Comparison of ENCODE assay signal across 19 cellular contexts in genomic region chr1:29719253-29719652, GRCh38.
DNase-seq lines count a peak whose midpoint lies in the region; ATAC-seq and TF ChIP-seq lines count a peak whose summit lies in the region.
"Had no signal": no experiment of that assay in that cellular context is flagged by ENCODE, and none has a peak within 500 bp of the region (broad histone marks: within the 10 kb centered on the region; RNA-seq: fewer than 3 reads in every experiment).

No MANE protein-coding gene starts in this region.

- H2AK5ac ChIP-seq in IMR-90 (ENCODE audit: low read depth, low read length) = no peak overlapping the region

- no peak overlapping the region for H3K9ac ChIP-seq in IMR-90 (ENCODE audit: low read depth, low read length)

- H3K4me1 ChIP-seq in IMR-90 (ENCODE audit: control insufficient read depth, insufficient read depth, low read length) (no peaks in the 10 kb centered on the region), osteoblast (ENCODE audit: insufficient read depth, low read length) (peaks cover 4% of the 10 kb centered on the region)
- H3K4me1 ChIP-seq in CD8-positive, alpha-beta memory T cell (ENCODE audit: insufficient read depth, low read length) = no peaks in the 10 kb centered on the region
- H3K4me1 ChIP-seq: breast epithelium, uterus had no signal

- BruUV-seq in IMR-90 (replicated peaks; lab: Mats Ljungman, UMichigan) = no TSS peak

- CTCF ChIA-PET in IMR-90 (lab: Yijun Ruan, JAX) = no interaction called here
- CTCF ChIA-PET in CD8-positive, alpha-beta memory T cell (lab: Charles Lee) = no interaction called here

- POLR2A ChIA-PET in IMR-90 (lab: Charles Lee; ENCODE audit: unreplicated experiment) = no interaction called here
- POLR2A ChIA-PET in CD8-positive, alpha-beta memory T cell (lab: Charles Lee) = no interaction called here

- TF ChIP-seq CTCF in IMR-90 (conservative IDR thresholded peaks at IDR 0.05; ENCODE audit: low read depth, low read length) (no peak), astrocyte of the cerebellum (IDR thresholded peaks at IDR 0.05; ENCODE audit: low read depth, low read length, missing control alignments) (no peak), osteoblast (IDR thresholded peaks at IDR 0.05; ENCODE audit: extremely low read depth, low read depth, low read length) (no peak)

- no peak for ATAC-seq in IMR-90 (ENCODE audit: low read depth)
- ATAC-seq: Right ventricle myocardium inferior had no signal

- intact Hi-C loops in IMR-90 (cut with micrococcal nuclease) = no loop called here

- H3K23ac ChIP-seq in IMR-90 (ENCODE audit: low read depth, low read length) = no peak overlapping the region

- TF ChIP-seq POLR2A in IMR-90 (IDR thresholded peaks at IDR 0.05; ENCODE audit: low read depth, low read length) = no peak

- H3K56ac ChIP-seq in IMR-90 (ENCODE audit: extremely low read depth, insufficient read depth, low read length) = no peak overlapping the region

- no peak overlapping the region for H3K4me3 Mint-ChIP-seq in activated T-cell treated with anti-CD3 and anti-CD28 coated beads, Interleukin-2, amount 50 U/mL, for 24 hours
- no peak overlapping the region for H3K4me3 Mint-ChIP-seq in CD8-positive, alpha-beta memory T cell
- H3K4me3 Mint-ChIP-seq: stimulated activated naive CD8-positive, alpha-beta T cell treated with anti-CD3 and anti-CD28 coated beads, Interleukin-15, Interleukin-2, amounts not matched to agents 100 ng/mL and 50 ng/mL, for 24 hours had no signal

- no peaks in the 10 kb centered on the region for H3K27me3 ChIP-seq in IMR-90 (ENCODE audit: control insufficient read depth, insufficient read depth, low read length)
- no peaks in the 10 kb centered on the region for H3K27me3 ChIP-seq in osteoblast (ENCODE audit: insufficient read depth, low read length)
- no peaks in the 10 kb centered on the region for H3K27me3 ChIP-seq in CD8-positive, alpha-beta memory T cell (ENCODE audit: insufficient read depth, low read length, poor library complexity, severe bottlenecking)
- H3K27me3 ChIP-seq: uterus had no signal

- no peak overlapping the region for H4K8ac ChIP-seq in IMR-90 (ENCODE audit: low read depth in 2 of 2, low read length in 2 of 2)

- no peak overlapping the region for H4K91ac ChIP-seq in IMR-90 (ENCODE audit: insufficient read depth, low read depth, low read length)

- H2BK120ac ChIP-seq in IMR-90 (ENCODE audit: low read depth, low read length) = no peak overlapping the region

- H4K20me1 ChIP-seq in IMR-90 (ENCODE audit: insufficient read depth, low read length) (no peaks in the 10 kb centered on the region), osteoblast (ENCODE audit: insufficient read depth, low read length) (no peaks in the 10 kb centered on the region)

- H2AK9ac ChIP-seq in IMR-90 (replicated peaks; ENCODE audit: low read depth, low read length, poor library complexity) = no peak overlapping the region

- H4K5ac ChIP-seq in IMR-90 (ENCODE audit: low read depth, low read length) = no peak overlapping the region

- H2BK5ac ChIP-seq in IMR-90 (ENCODE audit: low read depth, low read length, poor library complexity, severe bottlenecking) = no peak overlapping the region

- H3K9me3 Mint-ChIP-seq in activated T-cell treated with anti-CD3 and anti-CD28 coated beads, Interleukin-2, amount 50 U/mL, for 24 hours = peaks cover 16% of the 10 kb centered on the region
- H3K9me3 Mint-ChIP-seq in CD8-positive, alpha-beta memory T cell = peaks cover 12 to 28% (median 17%) of the 10 kb centered on the region in 5 donors

- H3K79me2 ChIP-seq in osteoblast (ENCODE audit: insufficient read depth, low read length) = no peaks in the 10 kb centered on the region

- TF ChIP-seq RAD21 in IMR-90 (IDR thresholded peaks at IDR 0.05; ENCODE audit: low read length) = no peak

- H3K4ac ChIP-seq in IMR-90 (ENCODE audit: low read depth, low read length) = no peak overlapping the region

- H3K36me3 Mint-ChIP-seq in activated T-cell treated with anti-CD3 and anti-CD28 coated beads, Interleukin-2, amount 50 U/mL, for 24 hours (ENCODE audit: low read depth) = no peaks in the 10 kb centered on the region
- peaks cover 0 to 6% (median 0%) of the 10 kb centered on the region in 3 donors for H3K36me3 Mint-ChIP-seq in CD8-positive, alpha-beta memory T cell

- H3K9me1 ChIP-seq in IMR-90 (ENCODE audit: insufficient read depth, low read length) = no peaks in the 10 kb centered on the region

- no peaks in the 10 kb centered on the region for H3K79me1 ChIP-seq in IMR-90 (ENCODE audit: low read depth in 1 of 2, low read length in 2 of 2)

- no peak overlapping the region for H3K14ac ChIP-seq in IMR-90 (replicated peaks; ENCODE audit: low read depth, low read length)

- in situ Hi-C loops in IMR-90 (cut with MboI; ENCODE audit: low sequenced_read_pairs) = no loop called here
- in situ Hi-C loops in astrocyte of the cerebellum (cut with HindIII; ENCODE audit: low sequenced_read_pairs) = loop anchor here (25.0 kb wide), 2 partner anchors 482 to 1193 kb away; partner anchors contain the start of genes MECR, PTPRU and SDC3

- peaks cover 39% of the 10 kb centered on the region for H3K27me3 Mint-ChIP-seq in activated T-cell treated with anti-CD3 and anti-CD28 coated beads, Interleukin-2, amount 50 U/mL, for 24 hours
- H3K27me3 Mint-ChIP-seq in CD8-positive, alpha-beta memory T cell = peaks cover 24 to 33% of the 10 kb centered on the region in 2 donors
- H3K27me3 Mint-ChIP-seq: stimulated activated naive CD8-positive, alpha-beta T cell treated with anti-CD3 and anti-CD28 coated beads, Interleukin-15, Interleukin-2, amounts not matched to agents 100 ng/mL and 50 ng/mL, for 24 hours had no signal

- H3K18ac ChIP-seq in IMR-90 (ENCODE audit: low read depth, low read length) = no peak overlapping the region

- WGBS in IMR-90 (ENCODE audit: extremely low coverage in 2 of 2, insufficient read length in 1 of 2), 2 experiments = no CpG with 5 or more reads among the region's 4 CpGs

- dilution Hi-C loops in IMR-90 (cut with HindIII; ENCODE audit: low sequenced_read_pairs, unreplicated experiment) = no loop called here

- peaks cover 9% of the 10 kb centered on the region for H3K9me3 ChIP-seq in IMR-90 (ENCODE audit: control insufficient read depth, insufficient read depth, low read length)
- H3K9me3 ChIP-seq in osteoblast (ENCODE audit: low read depth, low read length) = peaks cover 3% of the 10 kb centered on the region
- H3K9me3 ChIP-seq in CD8-positive, alpha-beta memory T cell (ENCODE audit: low read length) = no peaks in the 10 kb centered on the region

- H2BK20ac ChIP-seq in IMR-90 (ENCODE audit: low read depth, low read length) = no peak overlapping the region

- H3K4me2 ChIP-seq in IMR-90 (ENCODE audit: low read depth, low read length) (no peak overlapping the region), osteoblast (ENCODE audit: insufficient read depth, low read length) (no peak overlapping the region)
- H3K4me2 ChIP-seq: smooth muscle cell had no signal

- H3K36me3 ChIP-seq in IMR-90 (ENCODE audit: control insufficient read depth, insufficient read depth, low read length) (no peaks in the 10 kb centered on the region), osteoblast (ENCODE audit: insufficient read depth, low read length) (no peaks in the 10 kb centered on the region)
- no peaks in the 10 kb centered on the region for H3K36me3 ChIP-seq in CD8-positive, alpha-beta memory T cell (ENCODE audit: insufficient read depth, low read length)
- H3K36me3 ChIP-seq: breast epithelium, uterus had no signal

- H3K4me1 Mint-ChIP-seq in activated T-cell treated with anti-CD3 and anti-CD28 coated beads, Interleukin-2, amount 50 U/mL, for 24 hours (ENCODE audit: low read depth) = peaks cover 4% of the 10 kb centered on the region
- H3K4me1 Mint-ChIP-seq in CD8-positive, alpha-beta memory T cell = no peaks in the 10 kb centered on the region

- DNase-seq in activated T-cell treated with anti-CD3 and anti-CD28 coated beads, Interleukin-2, amount 50 U/mL, for 24 hours = no peak
- DNase-seq in activated T-cell treated with anti-CD3 and anti-CD28 coated beads, Interleukin-2, amount 50 U/mL, for 1 hour = no peak
- DNase-seq in IMR-90 (peak; percentile 19), astrocyte of the cerebellum (ENCODE audit: low read depth) (peak; percentile 99), osteoblast (ENCODE audit: insufficient read length, low spot score, missing footprints) (peak; percentile 82), amniotic stem cell (lab: John Stamatoyannopoulos, UW) (no peak), NCI-H226 (no peak)
- DNase-seq in CD8-positive, alpha-beta memory T cell = no peak
- DNase-seq: activated effector memory CD4-positive, alpha-beta T cell treated with anti-CD3 and anti-CD28 coated beads, Interleukin-2, amount 50 U/mL, for 16 hours; GF-D8; hypothalamus; KBM-7; NCI-H1436; T1000; uterus had no signal

- no peak overlapping the region for H3K27ac ChIP-seq in IMR-90 (ENCODE audit: insufficient read depth, low read length)
- no peak overlapping the region for H3K27ac ChIP-seq in osteoblast (ENCODE audit: low read depth, low read length)
- no peak overlapping the region for H3K27ac ChIP-seq in CD8-positive, alpha-beta memory T cell (ENCODE audit: low read depth, low read length)
- H3K27ac ChIP-seq: breast epithelium, uterus had no signal

- H3K4me3 ChIP-seq in IMR-90 (ENCODE audit: insufficient read depth, low read depth, low read length) (no peak overlapping the region), astrocyte of the cerebellum (ENCODE audit: low read depth, low read length) (no peak overlapping the region), osteoblast (ENCODE audit: insufficient read depth, low read length) (no peak overlapping the region)
- H3K4me3 ChIP-seq in CD8-positive, alpha-beta memory T cell (ENCODE audit: low read length) = no peak overlapping the region
- H3K4me3 ChIP-seq: breast epithelium, smooth muscle cell, uterus had no signal

- no peak overlapping the region for H2BK15ac ChIP-seq in IMR-90 (ENCODE audit: low read depth, low read length)

- H2AFZ ChIP-seq in IMR-90 (replicated peaks; ENCODE audit: low read length, poor library complexity) (no peak overlapping the region), osteoblast (ENCODE audit: low read length) (no peak overlapping the region)

- peak overlapping the region; percentile 6 for H3K27ac Mint-ChIP-seq in activated T-cell treated with anti-CD3 and anti-CD28 coated beads, Interleukin-2, amount 50 U/mL, for 24 hours
- peak overlapping the region in 1 of 8 donors; percentile 43 for H3K27ac Mint-ChIP-seq in CD8-positive, alpha-beta memory T cell
- H3K27ac Mint-ChIP-seq: stimulated activated naive CD8-positive, alpha-beta T cell treated with anti-CD3 and anti-CD28 coated beads, Interleukin-15, Interleukin-2, amounts not matched to agents 100 ng/mL and 50 ng/mL, for 24 hours had no signal

TF ChIP-seq in IMR-90, 13 proteins besides CTCF, POLR2A, EP300 and RAD21:
- TF ChIP-seq RFX5 (IDR thresholded peaks at IDR 0.05; ENCODE audit: low read depth, low read length) (no peak), RCOR1 (IDR thresholded peaks at IDR 0.05; ENCODE audit: insufficient replicate concordance, low read length) (no peak), NFE2L2 (IDR thresholded peaks at IDR 0.05; ENCODE audit: low read depth, low read length) (no peak), MAFK (IDR thresholded peaks at IDR 0.05; ENCODE audit: low read depth, low read length) (0 out of 2 replicates have a peak, but pooled peaks have one; percentile 30), MAZ (IDR thresholded peaks at IDR 0.05; ENCODE audit: borderline replicate concordance, low read depth, low read length) (no peak)

Comparison
In these comparisons a context has a peak if more than half of its experiments do, and no peak if none do; other contexts are left out.
1. DNase-seq: peak in IMR-90 (single experiment), astrocyte of the cerebellum (single experiment) and osteoblast (single experiment); none in activated T-cell treated with anti-CD3 and anti-CD28 coated beads, Interleukin-2, amount 50 U/mL, for 24 hours (single experiment), activated T-cell treated with anti-CD3 and anti-CD28 coated beads, Interleukin-2, amount 50 U/mL, for 1 hour (single experiment), amniotic stem cell (single experiment), CD8-positive, alpha-beta memory T cell (0 of 5) and NCI-H226 (single experiment).